8 cellular contexts compared by ENCODE assay signal in genomic region chr3:32105291-32106131, GRCh38. TPM values are rescaled to one million over a fixed set of nuclear protein-coding genes. Genes with fewer than 3 reads are reported as not detected.
A peak's percentile ranks its signal among the peaks of the same experiment; 100 is the strongest.
DNase-seq lines count a peak whose midpoint lies in the region; ATAC-seq and TF ChIP-seq lines count a peak whose summit lies in the region.

No MANE protein-coding gene starts in this region.

- H3K9ac ChIP-seq in subcutaneous abdominal adipose tissue (ENCODE audit: low read length in 5 of 5), result peak overlapping the region in 2 of 5 donors; percentile 10 to 60

- no peaks in the 10 kb centered on the region for H3K27me3 ChIP-seq in subcutaneous abdominal adipose tissue (ENCODE audit: control insufficient read depth in 5 of 5, insufficient read depth in 4 of 5, low read length in 5 of 5)

- H3K27me3 Mint-ChIP-seq in activated T-cell treated with anti-CD3 and anti-CD28 coated beads, Interleukin-2, amount 50 U/mL, for 24 hours, result no peaks in the 10 kb centered on the region
- H3K27me3 Mint-ChIP-seq in activated T-helper 17 cell treated with anti-CD3 and anti-CD28 coated beads, Interleukin-2, amount 50 U/mL, for 72 hours, result no peaks in the 10 kb centered on the region
- H3K27me3 Mint-ChIP-seq in immature natural killer cell (ENCODE audit: low read depth in 3 of 3), result peaks cover 0 to 2% (median 2%) of the 10 kb centered on the region in 3 donors

- H3K4me1 ChIP-seq in subcutaneous abdominal adipose tissue (ENCODE audit: control insufficient read depth in 5 of 5, insufficient read depth in 5 of 5, low read length in 5 of 5), result peaks cover 0 to 42% (median 41%) of the 10 kb centered on the region in 5 donors

- no peaks in the 10 kb centered on the region for H3K36me3 ChIP-seq in subcutaneous abdominal adipose tissue (ENCODE audit: control insufficient read depth in 5 of 5, insufficient read depth in 5 of 5, low read length in 5 of 5)

- H3K4me3 Mint-ChIP-seq in activated T-cell treated with anti-CD3 and anti-CD28 coated beads, Interleukin-2, amount 50 U/mL, for 24 hours, result peak overlapping the region; percentile 87
- H3K4me3 Mint-ChIP-seq in activated T-helper 17 cell treated with anti-CD3 and anti-CD28 coated beads, Interleukin-2, amount 50 U/mL, for 72 hours, result peak overlapping the region; percentile 96
- peak overlapping the region; percentile 85 to 98 (median 93) for H3K4me3 Mint-ChIP-seq in immature natural killer cell

- no peak overlapping the region for H3K27ac ChIP-seq in subcutaneous abdominal adipose tissue (ENCODE audit: low read depth, low read length)

- H3K27ac Mint-ChIP-seq in activated T-cell treated with anti-CD3 and anti-CD28 coated beads, Interleukin-2, amount 50 U/mL, for 24 hours, result peak overlapping the region; percentile 63
- H3K27ac Mint-ChIP-seq in activated T-helper 17 cell treated with anti-CD3 and anti-CD28 coated beads, Interleukin-2, amount 50 U/mL, for 72 hours, result peak overlapping the region; percentile 79
- H3K27ac Mint-ChIP-seq in immature natural killer cell, result peak overlapping the region in 4 of 6 donors; percentile 56 to 73 (median 59)

- ATAC-seq in activated T-helper 17 cell treated with anti-CD3 and anti-CD28 coated beads, Interleukin-2, amount 50 U/mL, for 72 hours (replicated peaks), result peak; percentile 7

- no peak for DNase-seq in activated T-cell treated with anti-CD3 and anti-CD28 coated beads, Interleukin-2, amount 50 U/mL, for 24 hours
- no peak for DNase-seq in activated T-cell treated with anti-CD3 and anti-CD28 coated beads, Interleukin-2, amount 50 U/mL, for 1 hour
- DNase-seq in immature natural killer cell, result no peak
- DNase-seq in GM20000 (ENCODE audit: low spot score), result no peak
- no peak for DNase-seq in SHP77 (lab: John Stamatoyannopoulos, UW)
- no peak for DNase-seq in CD1c-positive myeloid dendritic cell (ENCODE audit: extremely low spot score)

- peaks cover 13% of the 10 kb centered on the region for H3K9me3 Mint-ChIP-seq in activated T-cell treated with anti-CD3 and anti-CD28 coated beads, Interleukin-2, amount 50 U/mL, for 24 hours
- no peaks in the 10 kb centered on the region for H3K9me3 Mint-ChIP-seq in activated T-helper 17 cell treated with anti-CD3 and anti-CD28 coated beads, Interleukin-2, amount 50 U/mL, for 72 hours
- H3K9me3 Mint-ChIP-seq in immature natural killer cell, result peaks cover 9 to 16% (median 11%) of the 10 kb centered on the region in 6 donors

- peaks cover 6% of the 10 kb centered on the region for H3K36me3 Mint-ChIP-seq in activated T-cell treated with anti-CD3 and anti-CD28 coated beads, Interleukin-2, amount 50 U/mL, for 24 hours (ENCODE audit: low read depth)
- no peaks in the 10 kb centered on the region for H3K36me3 Mint-ChIP-seq in activated T-helper 17 cell treated with anti-CD3 and anti-CD28 coated beads, Interleukin-2, amount 50 U/mL, for 72 hours (ENCODE audit: low read depth)
- peaks cover 0 to 13% (median 9%) of the 10 kb centered on the region in 3 donors for H3K36me3 Mint-ChIP-seq in immature natural killer cell

- TF ChIP-seq CTCF in GM20000 (IDR thresholded peaks at IDR 0.05; ENCODE audit: extremely low read depth, missing control alignments), result no peak

- H3K4me3 ChIP-seq in subcutaneous abdominal adipose tissue (ENCODE audit: low read depth in 1 of 5, low read length in 5 of 5), result peak overlapping the region; percentile 53 to 89 (median 83)

- peaks cover 4 to 24% (median 20%) of the 10 kb centered on the region in 5 donors for H3K9me3 ChIP-seq in subcutaneous abdominal adipose tissue (ENCODE audit: control insufficient read depth in 5 of 5, low read length in 5 of 5)

- H3K4me1 Mint-ChIP-seq in activated T-cell treated with anti-CD3 and anti-CD28 coated beads, Interleukin-2, amount 50 U/mL, for 24 hours (ENCODE audit: low read depth), result peaks cover 35% of the 10 kb centered on the region
- H3K4me1 Mint-ChIP-seq in activated T-helper 17 cell treated with anti-CD3 and anti-CD28 coated beads, Interleukin-2, amount 50 U/mL, for 72 hours, result peaks cover 18% of the 10 kb centered on the region
- H3K4me1 Mint-ChIP-seq in immature natural killer cell, result peaks cover 21 to 37% of the 10 kb centered on the region in 2 donors

RNA-seq across cellular contexts. Expression of gene GPD1L, which starts 0.9 kb away (rescaled TPM):
- total RNA-seq in activated T-helper 17 cell treated with anti-CD3 and anti-CD28 coated beads, Interleukin-2, amount 50 U/mL, for 72 hours, result 10 to 100 TPM in 1 of 2 donors, 1 to 10 TPM in 1; 7.6 to 18.8 TPM
- 10 to 100 TPM in 2 of 3 donors, 1 to 10 TPM in 1; 9.0 to 22.4 (median 20.8) TPM for polyA plus RNA-seq in immature natural killer cell
